Comparison of ENCODE assay signal across 24 cellular contexts in the genomic region with DNA sequence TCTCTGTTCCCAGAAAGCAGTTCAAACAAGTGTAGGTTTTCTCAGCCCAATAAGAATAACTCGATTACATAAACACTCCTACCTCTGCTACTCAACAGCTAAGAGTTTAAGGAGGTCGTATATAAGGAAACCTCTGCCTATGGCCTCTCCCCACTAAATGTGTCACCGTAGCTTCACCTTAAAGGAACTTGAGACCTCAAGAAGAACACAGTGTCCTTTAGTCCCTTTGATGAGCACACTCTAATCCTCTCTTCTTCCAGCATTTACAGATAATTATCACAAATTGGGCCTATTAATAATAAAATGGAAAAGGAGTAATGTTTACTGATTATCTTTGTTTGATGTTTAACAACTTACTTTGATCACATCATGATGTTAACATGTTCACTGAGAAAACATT.
"Had no signal": no experiment of that assay in that cellular context is flagged by ENCODE, and none has a peak within 500 bp of the region (broad histone marks: within the 10 kb centered on the region; RNA-seq: fewer than 3 reads in every experiment).

No MANE protein-coding gene starts in this region.

- DNase-seq: activated CD4-positive, alpha-beta T cell treated with anti-CD3 and anti-CD28 coated beads, Interleukin-2, amount 10 ng/mL, durations not matched to agents 7 days and 5 days; activated CD4-positive, CD25-positive, alpha-beta regulatory T cell treated with anti-CD3 and anti-CD28 coated beads, Interleukin-2, amount 50 U/mL, for 72 hours; activated CD8-positive, alpha-beta memory T cell treated with anti-CD3 and anti-CD28 coated beads, Interleukin-2, amount 10 ng/mL, durations not matched to agents 7 days and 5 days; activated CD8-positive, alpha-beta T cell treated with anti-CD3 and anti-CD28 coated beads for 36 hours; activated effector memory CD4-positive, alpha-beta T cell treated with anti-CD3 and anti-CD28 coated beads, Interleukin-2, amount 50 U/mL, for 16 hours; activated naive CD4-positive, alpha-beta T cell treated with anti-CD3 and anti-CD28 coated beads, Interleukin-2, amount 10 ng/mL, durations not matched to agents 7 days and 5 days; activated T-cell treated with anti-CD3 and anti-CD28 coated beads for 4 hours; amygdala; cerebellar nuclear complex; esophagus squamous epithelium; gastrocnemius medialis; head of caudate nucleus; hypothalamus; islet precursor cell; left cardiac atrium; ovary; psoas muscle; stimulated activated CD4-positive, alpha-beta T cell treated with anti-CD3 and anti-CD28 coated beads, Interleukin-4, amount 100 ng/mL, for 24 hours; stimulated activated naive CD4-positive, alpha-beta T cell treated with Interleukin-2 at 50 U/mL for 16 hours; upper lobe of left lung had no signal

- ATAC-seq: activated CD8-positive, alpha-beta memory T cell treated with anti-CD3 and anti-CD28 coated beads, Interleukin-2, amount 10 ng/mL, durations not matched to agents 7 days and 5 days; activated CD8-positive, alpha-beta T cell treated with anti-CD3 and anti-CD28 coated beads for 36 hours; gastrocnemius medialis; left cardiac atrium; natural killer cell treated with Interleukin-12 subunit alpha and Interleukin-12 subunit beta and Interleukin-15 and Interleukin-18, amount 100 ng/mL, for 72 hours; psoas muscle had no signal

- H3K27ac ChIP-seq: coronary artery, esophagus squamous epithelium, gastrocnemius medialis, neutrophil, ovary, psoas muscle, right atrium auricular region had no signal

- H3K9me3 ChIP-seq: esophagus squamous epithelium, gastrocnemius medialis, neutrophil, ovary, psoas muscle, right atrium auricular region, upper lobe of left lung had no signal

- H3K36me3 ChIP-seq: esophagus squamous epithelium, gastrocnemius medialis, neutrophil, ovary, right atrium auricular region, upper lobe of left lung had no signal

- H3K4me3 ChIP-seq: coronary artery, esophagus squamous epithelium, gastrocnemius medialis, ovary, psoas muscle, right atrium auricular region had no signal
